In genomic region chr4:154911097-154911496, GRCh38 we compare ENCODE assay signal across 1 cellular context.
TF ChIP-seq lines count a peak whose summit lies in the region.

No MANE protein-coding gene starts in this region.

TF ChIP-seq in GM23338, 12 proteins besides CTCF, POLR2A, EP300 and RAD21 (continued from another document):
- TF ChIP-seq ZNF462 (CRISPR knock-in tag; IDR thresholded peaks at IDR 0.05) = no peak
- TF ChIP-seq JUNB (IDR thresholded peaks at IDR 0.05; ENCODE audit: unreplicated experiment) = no peak
- no peak for TF ChIP-seq EZH2 (IDR thresholded peaks at IDR 0.05; ENCODE audit: low read depth, unreplicated experiment)
- TF ChIP-seq REST (IDR thresholded peaks at IDR 0.05; ENCODE audit: unreplicated experiment) = no peak
